Comparison of ENCODE assay signal across 8 cellular contexts in genomic region chr4:173370477-173371291, GRCh38. TPM values are rescaled to one million over a fixed set of nuclear protein-coding genes. Genes with fewer than 3 reads are reported as not detected.
DNase-seq lines count a peak whose midpoint lies in the region; ATAC-seq and TF ChIP-seq lines count a peak whose summit lies in the region.

Gene SAP30, plus strand, starts transcription at chr4:173370954. Its CDS starts 229 bp downstream, at chr4:173371183.

- no peaks in the 10 kb centered on the region for H3K9me2 ChIP-seq in SU-DHL-6 (replicated peaks; ENCODE audit: insufficient read depth, low read length)

- H3K4me3 ChIP-seq in SU-DHL-6 (ENCODE audit: insufficient read depth, low read length, poor library complexity, severe bottlenecking) (peak within 1 kb of the TSS; percentile 90), thymus (ENCODE audit: low read length) (peak within 1 kb of the TSS; percentile 90)

- H3K4me3 Mint-ChIP-seq in activated naive CD8-positive, alpha-beta T cell treated with anti-CD3 and anti-CD28 coated beads, Interleukin-2, amount 10 ng/mL, durations not matched to agents 7 days and 5 days: peak within 1 kb of the TSS; percentile 100
- H3K4me3 Mint-ChIP-seq in osteocyte (ENCODE audit: unreplicated experiment): peak within 1 kb of the TSS; percentile 100

- peak within 1 kb of the TSS; percentile 86 for H2AFZ ChIP-seq in SU-DHL-6 (ENCODE audit: low read depth, low read length, severe bottlenecking)

- TF ChIP-seq POLR2A in GM10847 (IDR thresholded peaks at IDR 0.05; ENCODE audit: extremely low read depth, insufficient read length): peak; percentile 98

- H3K4me1 ChIP-seq in thymus (ENCODE audit: control insufficient read depth, insufficient read depth, low read length): no peaks in the 10 kb centered on the region

- H3K79me2 ChIP-seq in SU-DHL-6 (ENCODE audit: insufficient read depth, low read length): peaks cover 32% of the 10 kb centered on the region

- H3K4me1 Mint-ChIP-seq in activated naive CD8-positive, alpha-beta T cell treated with anti-CD3 and anti-CD28 coated beads, Interleukin-2, amount 10 ng/mL, durations not matched to agents 7 days and 5 days: peaks cover 38% of the 10 kb centered on the region
- peaks cover 20% of the 10 kb centered on the region for H3K4me1 Mint-ChIP-seq in osteocyte (ENCODE audit: unreplicated experiment)

- DNase-seq in NCI-H128 (lab: John Stamatoyannopoulos, UW; ENCODE audit: unreplicated experiment): peak; percentile 96
- DNase-seq in activated naive CD8-positive, alpha-beta T cell treated with anti-CD3 and anti-CD28 coated beads, Interleukin-2, amount 10 ng/mL, durations not matched to agents 7 days and 5 days: peak; percentile 91
- DNase-seq in head of caudate nucleus: peak; percentile 93 to 99 (median 97)
- peak; percentile 99 for DNase-seq in osteocyte (ENCODE audit: extremely low spot score, unreplicated experiment)

- POLR2A ChIA-PET in activated naive CD8-positive, alpha-beta T cell treated with anti-CD3 and anti-CD28 coated beads, Interleukin-2, amount 10 ng/mL, durations not matched to agents 7 days and 5 days (lab: Charles Lee): interaction anchor here (0.6 to 7.1 kb wide), 11 partner anchors 35 to 1151 kb away, joined by 3 to 404 read pairs (median 4); partner anchors contain the start of genes GALNT7, HMGB2 and HPGD

- peak within 1 kb of the TSS; percentile 94 for H3K27ac ChIP-seq in SU-DHL-6 (ENCODE audit: low read depth, low read length)
- H3K27ac ChIP-seq in thymus (ENCODE audit: low read depth): peak within 1 kb of the TSS; percentile 95

- WGBS in thymus: under 1% methylated on average over 72 of the region's 72 CpGs

- H3K36me3 ChIP-seq in SU-DHL-6 (ENCODE audit: low read length): peaks cover 10% of the 10 kb centered on the region
- H3K36me3 ChIP-seq in thymus (ENCODE audit: control insufficient read depth, insufficient read depth): no peaks in the 10 kb centered on the region

- H4K20me1 ChIP-seq in SU-DHL-6 (ENCODE audit: low read depth, low read length): no peaks in the 10 kb centered on the region

- peak; percentile 63 for ATAC-seq in HG02678 (IDR thresholded peaks at IDR 0.05; ENCODE audit: unreplicated experiment)
- peak; percentile 79 for ATAC-seq in activated naive CD8-positive, alpha-beta T cell treated with anti-CD3 and anti-CD28 coated beads, Interleukin-2, amount 10 ng/mL, durations not matched to agents 7 days and 5 days (ENCODE audit: low read depth)

- TF ChIP-seq CTCF in SU-DHL-6 (IDR thresholded peaks at IDR 0.05; ENCODE audit: insufficient read depth, low read length, poor library complexity, severe bottlenecking) (no peak), osteocyte (IDR thresholded peaks at IDR 0.05) (no peak)

- no peaks in the 10 kb centered on the region for H3K9me3 Mint-ChIP-seq in activated naive CD8-positive, alpha-beta T cell treated with anti-CD3 and anti-CD28 coated beads, Interleukin-2, amount 10 ng/mL, durations not matched to agents 7 days and 5 days
- no peaks in the 10 kb centered on the region for H3K9me3 Mint-ChIP-seq in osteocyte (ENCODE audit: unreplicated experiment)

- H3K27me3 ChIP-seq in SU-DHL-6 (ENCODE audit: low read length): no peaks in the 10 kb centered on the region
- no peaks in the 10 kb centered on the region for H3K27me3 ChIP-seq in thymus (ENCODE audit: control insufficient read depth, insufficient read depth)

- H3K27ac Mint-ChIP-seq in activated naive CD8-positive, alpha-beta T cell treated with anti-CD3 and anti-CD28 coated beads, Interleukin-2, amount 10 ng/mL, durations not matched to agents 7 days and 5 days: peak within 1 kb of the TSS; percentile 95
- H3K27ac Mint-ChIP-seq in osteocyte (ENCODE audit: unreplicated experiment): peak within 1 kb of the TSS; percentile 99

- intact Hi-C loops in head of caudate nucleus (cut with DNase I): loop anchor here (2.0 to 5.0 kb wide), 2 partner anchors 36 to 42 kb away; partner anchors contain the start of gene HMGB2

- H3K4me2 ChIP-seq in SU-DHL-6 (ENCODE audit: low read depth, low read length, poor library complexity, severe bottlenecking): peak within 1 kb of the TSS; percentile 96

- H3K36me3 Mint-ChIP-seq in activated naive CD8-positive, alpha-beta T cell treated with anti-CD3 and anti-CD28 coated beads, Interleukin-2, amount 10 ng/mL, durations not matched to agents 7 days and 5 days: peaks cover 24% of the 10 kb centered on the region
- peaks cover 2% of the 10 kb centered on the region for H3K36me3 Mint-ChIP-seq in osteocyte (ENCODE audit: unreplicated experiment)

- peak within 1 kb of the TSS; percentile 74 for H3K9ac ChIP-seq in SU-DHL-6 (ENCODE audit: low read length)

- no peaks in the 10 kb centered on the region for H3K27me3 Mint-ChIP-seq in activated naive CD8-positive, alpha-beta T cell treated with anti-CD3 and anti-CD28 coated beads, Interleukin-2, amount 10 ng/mL, durations not matched to agents 7 days and 5 days
- no peaks in the 10 kb centered on the region for H3K27me3 Mint-ChIP-seq in osteocyte (ENCODE audit: unreplicated experiment)

- no peaks in the 10 kb centered on the region for H3K9me3 ChIP-seq in SU-DHL-6 (ENCODE audit: insufficient read depth, low read length)
- no peaks in the 10 kb centered on the region for H3K9me3 ChIP-seq in thymus (ENCODE audit: control insufficient read depth)

- peaks cover 8% of the 10 kb centered on the region for H3F3A ChIP-seq in SU-DHL-6 (ENCODE audit: insufficient read depth)

RNA-seq across cellular contexts. Expression of gene SAP30, which starts in this region (rescaled TPM):
- 10 to 100 TPM; 15.5 to 16.4 TPM for total RNA-seq in activated naive CD8-positive, alpha-beta T cell treated with anti-CD3 and anti-CD28 coated beads, Interleukin-2, amount 10 ng/mL, durations not matched to agents 7 days and 5 days
- 21.8 and 22.8 TPM in 2 replicates for total RNA-seq in osteocyte
- 15.5 TPM for polyA plus RNA-seq in thymus

Comparison
In these comparisons a context has a peak if more than half of its experiments do, and no peak if none do; other contexts are left out.
1. Peak in every context shown above with its lines: DNase-seq, ATAC-seq, H3K4me3 ChIP-seq and H3K27ac ChIP-seq.